Comparison of ENCODE assay signal across 7 cellular contexts in the genomic region with DNA sequence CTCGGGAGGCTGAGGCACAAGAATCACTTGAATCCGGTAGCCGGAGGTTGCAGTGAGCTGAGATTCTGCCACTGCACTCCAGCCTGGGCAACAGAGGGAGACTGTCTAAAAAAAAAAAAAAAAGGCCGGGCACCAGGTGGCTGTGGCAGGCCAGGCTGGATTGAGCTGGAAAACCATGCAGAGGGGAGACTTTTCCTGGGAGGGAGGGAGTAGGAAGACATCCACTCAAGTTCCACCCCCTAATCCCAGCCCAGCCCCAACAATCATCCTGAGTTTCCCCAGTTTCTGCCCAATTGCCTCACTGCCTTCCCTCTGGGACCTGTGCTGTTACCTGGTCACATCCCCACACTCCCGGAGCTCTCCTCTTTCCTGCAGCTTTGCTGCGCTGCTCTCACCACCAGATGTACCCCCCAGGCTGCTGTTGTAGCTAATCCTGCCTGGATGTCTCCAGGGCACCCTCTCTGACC. TPM values are rescaled to one million over a fixed set of nuclear protein-coding genes. Genes with fewer than 3 reads are reported as not detected.
DNase-seq lines count a peak whose midpoint lies in the region; ATAC-seq and TF ChIP-seq lines count a peak whose summit lies in the region.

No MANE protein-coding gene starts in this region.

- H3K27ac ChIP-seq in GM23338 (ENCODE audit: low read depth) (no peak overlapping the region; the same call in 1 of the 2 replicates), spleen (peak overlapping the region in 5 of 8 donors; percentile 70 to 83 (median 78))

- no peaks in the 10 kb centered on the region for H3K79me2 ChIP-seq in GM23338 (replicated peaks; ENCODE audit: insufficient read depth)

- ATAC-seq in GM23338 (peak; percentile 43), HG02970 (IDR thresholded peaks at IDR 0.05; ENCODE audit: low FRiP score, unreplicated experiment) (no peak)
- ATAC-seq in activated naive CD8-positive, alpha-beta T cell treated with anti-CD3 and anti-CD28 coated beads, Interleukin-2, amount 10 ng/mL, durations not matched to agents 7 days and 5 days (ENCODE audit: low read depth), result no peak
- ATAC-seq in stimulated activated naive CD8-positive, alpha-beta T cell treated with anti-CD3 and anti-CD28 coated beads, Interleukin-15, Interleukin-2, amounts not matched to agents 100 U/mL and 50 U/mL, for 24 hours, result no peak

- POLR2A ChIA-PET in activated naive CD8-positive, alpha-beta T cell treated with anti-CD3 and anti-CD28 coated beads, Interleukin-2, amount 10 ng/mL, durations not matched to agents 7 days and 5 days (lab: Charles Lee), result interaction anchor here (0.6 kb wide), 1 partner anchor 8 kb away, joined by 3 read pairs; no protein-coding TSS in a partner anchor

- H3K36me3 Mint-ChIP-seq in GM23338 (ENCODE audit: low read depth), result no peaks in the 10 kb centered on the region
- no peaks in the 10 kb centered on the region for H3K36me3 Mint-ChIP-seq in activated naive CD8-positive, alpha-beta T cell treated with anti-CD3 and anti-CD28 coated beads, Interleukin-2, amount 10 ng/mL, durations not matched to agents 7 days and 5 days

- WGBS in spleen, 5 donors, result 72 to 87% (median 79%) methylated on average over 5 to 6 of the region's 6 CpGs

- H3K36me3 ChIP-seq in GM23338 (ENCODE audit: insufficient read depth), result no peaks in the 10 kb centered on the region
- H3K36me3 ChIP-seq in spleen, result no peaks in the 10 kb centered on the region
- H3K36me3 ChIP-seq in H7 (replicated peaks; ENCODE audit: control insufficient read depth, insufficient read depth, low read length), result no peaks in the 10 kb centered on the region

- H3K9me3 Mint-ChIP-seq in GM23338, result no peaks in the 10 kb centered on the region
- no peaks in the 10 kb centered on the region for H3K9me3 Mint-ChIP-seq in activated naive CD8-positive, alpha-beta T cell treated with anti-CD3 and anti-CD28 coated beads, Interleukin-2, amount 10 ng/mL, durations not matched to agents 7 days and 5 days

- H3K4me3 ChIP-seq in GM23338 (no peak overlapping the region), spleen (no peak overlapping the region), H7 (ENCODE audit: insufficient read depth, low read depth, low read length) (no peak overlapping the region)

- no peaks in the 10 kb centered on the region for H3K9me2 ChIP-seq in GM23338 (ENCODE audit: insufficient read depth)

- H3F3A ChIP-seq in GM23338 (replicated peaks; ENCODE audit: low read depth), result no peaks in the 10 kb centered on the region; the same call in 1 of the 2 replicates

- H3K27me3 ChIP-seq in GM23338 (ENCODE audit: insufficient read depth) (no peaks in the 10 kb centered on the region), spleen (replicated peaks in 1 of 7) (no peaks in the 10 kb centered on the region), H7 (ENCODE audit: control insufficient read depth, insufficient read depth, low read length) (no peaks in the 10 kb centered on the region)

- H3K4me1 ChIP-seq in GM23338 (ENCODE audit: insufficient read depth), result peaks cover 8% of the 10 kb centered on the region; the same call in 1 of the 2 replicates
- H3K4me1 ChIP-seq in spleen, result peaks cover 0 to 11% (median 4%) of the 10 kb centered on the region in 6 donors

- no peaks in the 10 kb centered on the region for H3K9me3 ChIP-seq in spleen

- peaks cover 15% of the 10 kb centered on the region for H3K4me1 Mint-ChIP-seq in GM23338
- peaks cover 8% of the 10 kb centered on the region for H3K4me1 Mint-ChIP-seq in activated naive CD8-positive, alpha-beta T cell treated with anti-CD3 and anti-CD28 coated beads, Interleukin-2, amount 10 ng/mL, durations not matched to agents 7 days and 5 days

- H2AFZ ChIP-seq in GM23338, result no peak overlapping the region

- TF ChIP-seq POLR2A in spleen (IDR thresholded peaks at IDR 0.05), result no peak

- TF ChIP-seq CTCF in GM23338 (conservative IDR thresholded peaks at IDR 0.05; ENCODE audit: low read depth in 2 of 2) (no peak), spleen (IDR thresholded peaks at IDR 0.05 in 8 of 11, conservative IDR thresholded peaks at IDR 0.05 in 3 of 11) (no peak)

- H3K27ac Mint-ChIP-seq in GM23338, result no peak overlapping the region
- no peak overlapping the region for H3K27ac Mint-ChIP-seq in activated naive CD8-positive, alpha-beta T cell treated with anti-CD3 and anti-CD28 coated beads, Interleukin-2, amount 10 ng/mL, durations not matched to agents 7 days and 5 days

- H4K20me1 ChIP-seq in GM23338 (replicated peaks; ENCODE audit: insufficient read depth), result no peaks in the 10 kb centered on the region

- intact Hi-C loops in spleen (cut with DNase I; ENCODE audit: low total_unique reads), result no loop called here

- H3K27me3 Mint-ChIP-seq in GM23338 (ENCODE audit: insufficient read depth, low read depth, poor library complexity), result peaks cover 9% of the 10 kb centered on the region
- no peaks in the 10 kb centered on the region for H3K27me3 Mint-ChIP-seq in activated naive CD8-positive, alpha-beta T cell treated with anti-CD3 and anti-CD28 coated beads, Interleukin-2, amount 10 ng/mL, durations not matched to agents 7 days and 5 days

- H3K4me2 ChIP-seq in GM23338, result no peak overlapping the region

- DNase-seq in GM23338 (ENCODE audit: low spot score) (peak; percentile 33), NCI-H2171 treated with DMSO at 0.1 percent for 48 hours (lab: John Stamatoyannopoulos, UW) (peak; percentile 72), spleen (peak; percentile 55), H7 (no peak)
- DNase-seq in activated naive CD8-positive, alpha-beta T cell treated with anti-CD3 and anti-CD28 coated beads, Interleukin-2, amount 10 ng/mL, durations not matched to agents 7 days and 5 days, result no peak
- DNase-seq in stimulated activated naive CD8-positive, alpha-beta T cell treated with anti-CD3 and anti-CD28 coated beads, Interleukin-15, Interleukin-2, amounts not matched to agents 100 U/mL and 50 U/mL, for 24 hours, result no peak

- H3K4me3 Mint-ChIP-seq in GM23338, result no peak overlapping the region
- peak overlapping the region; percentile 74 for H3K4me3 Mint-ChIP-seq in activated naive CD8-positive, alpha-beta T cell treated with anti-CD3 and anti-CD28 coated beads, Interleukin-2, amount 10 ng/mL, durations not matched to agents 7 days and 5 days

TF ChIP-seq in GM23338, 12 proteins besides CTCF, POLR2A, EP300 and RAD21 (continues in another document):
- TF ChIP-seq EZH2phosphoT487 (IDR thresholded peaks at IDR 0.05; ENCODE audit: unreplicated experiment) (no peak), POLR2AphosphoS5 (IDR thresholded peaks at IDR 0.05; ENCODE audit: low read depth) (no peak), NANOG (IDR thresholded peaks at IDR 0.05; ENCODE audit: borderline replicate concordance) (no peak), STAT1 (IDR thresholded peaks at IDR 0.05; ENCODE audit: unreplicated experiment) (no peak)
- TF ChIP-seq, protein P1, sequence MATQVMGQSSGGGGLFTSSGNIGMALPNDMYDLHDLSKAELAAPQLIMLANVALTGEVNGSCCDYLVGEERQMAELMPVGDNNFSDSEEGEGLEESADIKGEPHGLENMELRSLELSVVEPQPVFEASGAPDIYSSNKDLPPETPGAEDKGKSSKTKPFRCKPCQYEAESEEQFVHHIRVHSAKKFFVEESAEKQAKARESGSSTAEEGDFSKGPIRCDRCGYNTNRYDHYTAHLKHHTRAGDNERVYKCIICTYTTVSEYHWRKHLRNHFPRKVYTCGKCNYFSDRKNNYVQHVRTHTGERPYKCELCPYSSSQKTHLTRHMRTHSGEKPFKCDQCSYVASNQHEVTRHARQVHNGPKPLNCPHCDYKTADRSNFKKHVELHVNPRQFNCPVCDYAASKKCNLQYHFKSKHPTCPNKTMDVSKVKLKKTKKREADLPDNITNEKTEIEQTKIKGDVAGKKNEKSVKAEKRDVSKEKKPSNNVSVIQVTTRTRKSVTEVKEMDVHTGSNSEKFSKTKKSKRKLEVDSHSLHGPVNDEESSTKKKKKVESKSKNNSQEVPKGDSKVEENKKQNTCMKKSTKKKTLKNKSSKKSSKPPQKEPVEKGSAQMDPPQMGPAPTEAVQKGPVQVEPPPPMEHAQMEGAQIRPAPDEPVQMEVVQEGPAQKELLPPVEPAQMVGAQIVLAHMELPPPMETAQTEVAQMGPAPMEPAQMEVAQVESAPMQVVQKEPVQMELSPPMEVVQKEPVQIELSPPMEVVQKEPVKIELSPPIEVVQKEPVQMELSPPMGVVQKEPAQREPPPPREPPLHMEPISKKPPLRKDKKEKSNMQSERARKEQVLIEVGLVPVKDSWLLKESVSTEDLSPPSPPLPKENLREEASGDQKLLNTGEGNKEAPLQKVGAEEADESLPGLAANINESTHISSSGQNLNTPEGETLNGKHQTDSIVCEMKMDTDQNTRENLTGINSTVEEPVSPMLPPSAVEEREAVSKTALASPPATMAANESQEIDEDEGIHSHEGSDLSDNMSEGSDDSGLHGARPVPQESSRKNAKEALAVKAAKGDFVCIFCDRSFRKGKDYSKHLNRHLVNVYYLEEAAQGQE (IDR thresholded peaks at IDR 0.05; ENCODE audit: unreplicated experiment), result no peak

RNA-seq across cellular contexts. Expression of a gene that starts 9.0 kb away (rescaled TPM):
- 9.9 and 13.4 TPM in 2 replicates for total RNA-seq in GM23338 (2014; rRNA removed; shearing (Covaris generic))
- polyA plus RNA-seq in GM23338 (2016; fragmentation: Nextera tagmentation; extraction: Ambion mirVana) (11.6 and 13.4 TPM in 2 replicates), spleen (10 to 100 TPM; 35.6 to 65.8 (median 58.6) TPM)
- 10 to 100 TPM; 73.2 to 76.4 TPM for total RNA-seq in activated naive CD8-positive, alpha-beta T cell treated with anti-CD3 and anti-CD28 coated beads, Interleukin-2, amount 10 ng/mL, durations not matched to agents 7 days and 5 days
- 10 to 100 TPM; 28.6 to 60.0 (median 51.7) TPM for total RNA-seq in spleen
- 7.6 and 11.2 TPM in 2 replicates for total RNA-seq in H7 (2014; rRNA removed; shearing (Covaris generic))

RNA-seq across cellular contexts. Expression of a gene that starts 20.8 kb away (rescaled TPM):
- 15.3 and 15.5 TPM in 2 replicates for total RNA-seq in GM23338 (2014; rRNA removed; shearing (Covaris generic))
- 5.4 and 6.4 TPM in 2 replicates for polyA plus RNA-seq in GM23338 (2016; fragmentation: Nextera tagmentation; extraction: Ambion mirVana)
- total RNA-seq in activated naive CD8-positive, alpha-beta T cell treated with anti-CD3 and anti-CD28 coated beads, Interleukin-2, amount 10 ng/mL, durations not matched to agents 7 days and 5 days, result 10 to 100 TPM; 14.2 to 16.1 TPM
- 10 to 100 TPM; 14.0 to 34.5 (median 19.3) TPM for total RNA-seq in spleen
- 1 to 10 TPM; 4.4 to 8.4 (median 6.1) TPM for polyA plus RNA-seq in spleen
- 4.1 and 7.3 TPM in 2 replicates for total RNA-seq in H7 (2014; rRNA removed; shearing (Covaris generic))

RNA-seq across cellular contexts. Expression of a gene that starts 24.6 kb away (rescaled TPM):
- total RNA-seq in GM23338 (2014; rRNA removed; shearing (Covaris generic)), result 7.7 TPM in 2 replicates
- 0.92 and 0.94 TPM in 2 replicates for polyA plus RNA-seq in GM23338 (2016; fragmentation: Nextera tagmentation; extraction: Ambion mirVana)
- under 1 TPM; 0.08 to 0.14 TPM for total RNA-seq in activated naive CD8-positive, alpha-beta T cell treated with anti-CD3 and anti-CD28 coated beads, Interleukin-2, amount 10 ng/mL, durations not matched to agents 7 days and 5 days
- total RNA-seq in spleen, result 1 to 10 TPM; 1.8 to 4.4 (median 2.8) TPM
- 1 to 10 TPM in 1 of 3 donors, under 1 TPM in 2; 0.44 to 1.1 (median 0.83) TPM for polyA plus RNA-seq in spleen
- 3.4 and 3.6 TPM in 2 replicates for total RNA-seq in H7 (2014; rRNA removed; shearing (Covaris generic))

Comparison
In these comparisons a context has a peak if more than half of its experiments do, and no peak if none do; other contexts are left out.
1. DNase-seq: peak in GM23338 (single experiment), NCI-H2171 treated with DMSO at 0.1 percent for 48 hours (single experiment) and spleen (single experiment); none in activated naive CD8-positive, alpha-beta T cell treated with anti-CD3 and anti-CD28 coated beads, Interleukin-2, amount 10 ng/mL, durations not matched to agents 7 days and 5 days (single experiment), stimulated activated naive CD8-positive, alpha-beta T cell treated with anti-CD3 and anti-CD28 coated beads, Interleukin-15, Interleukin-2, amounts not matched to agents 100 U/mL and 50 U/mL, for 24 hours (single experiment) and H7 (single experiment).